8 cellular contexts compared by ENCODE assay signal in genomic region chr19:17391371-17392151, GRCh38. TPM values are rescaled to one million over a fixed set of nuclear protein-coding genes. Genes with fewer than 3 reads are reported as not detected.
A peak's percentile ranks its signal among the peaks of the same experiment; 100 is the strongest.
DNase-seq lines count a peak whose midpoint lies in the region; ATAC-seq and TF ChIP-seq lines count a peak whose summit lies in the region.

No MANE protein-coding gene starts in this region.

- H3K4me1 ChIP-seq in GM23248 (ENCODE audit: insufficient read depth) (no peaks in the 10 kb centered on the region), smooth muscle cell (ENCODE audit: low read depth) (peaks cover 7% of the 10 kb centered on the region)

- H3K9me3 ChIP-seq in GM23248 (ENCODE audit: low read depth) (no peaks in the 10 kb centered on the region), smooth muscle cell (replicated peaks; ENCODE audit: low read depth) (no peaks in the 10 kb centered on the region)

- in situ Hi-C loops in GM23248 (cut with MboI): no loop called here

- no peaks in the 10 kb centered on the region; the same call in 1 of the 2 replicates for H3K27me3 ChIP-seq in GM23248 (replicated peaks; ENCODE audit: insufficient read depth)
- no peaks in the 10 kb centered on the region for H3K27me3 ChIP-seq in smooth muscle cell (ENCODE audit: low read depth)

- no peaks in the 10 kb centered on the region for H3K36me3 ChIP-seq in GM23248 (ENCODE audit: low read depth)
- no peaks in the 10 kb centered on the region for H3K36me3 ChIP-seq in smooth muscle cell (ENCODE audit: low read depth)

- no peak overlapping the region for H3K27ac ChIP-seq in GM23248
- no peak overlapping the region for H3K27ac ChIP-seq in smooth muscle cell (ENCODE audit: low read depth)

- H3K79me2 ChIP-seq in GM23248 (ENCODE audit: insufficient read depth) (no peaks in the 10 kb centered on the region), smooth muscle cell (ENCODE audit: low read depth) (no peaks in the 10 kb centered on the region)

- ATAC-seq in HG03139 (IDR thresholded peaks at IDR 0.05; ENCODE audit: unreplicated experiment): no peak

- H3K9ac ChIP-seq in GM23248 (0 out of 2 replicates have a peak overlapping the region, but pooled peaks have one; percentile 27), smooth muscle cell (ENCODE audit: low read depth) (no peak overlapping the region)

- H3K9me2 ChIP-seq in GM23248 (ENCODE audit: insufficient read depth): no peaks in the 10 kb centered on the region

- DNase-seq in AG09309 (ENCODE audit: low read depth) (no peak), GM23248 (no peak), SKM-1 (lab: John Stamatoyannopoulos, UW; ENCODE audit: unreplicated experiment) (peak; percentile 24), germinal center (ENCODE audit: low spot score) (peak; percentile 30), smooth muscle cell (lab: John Stamatoyannopoulos, UW; ENCODE audit: unreplicated experiment) (no peak), AG20443 (ENCODE audit: low spot score) (no peak)
- DNase-seq in activated effector memory CD4-positive, alpha-beta T cell treated with Interleukin-2 at 50 U/mL for 16 hours: no peak

- peak overlapping the region; percentile 96 for H2AFZ ChIP-seq in GM23248
- peak overlapping the region; percentile 95 for H2AFZ ChIP-seq in smooth muscle cell (ENCODE audit: low read depth)

- WGBS in GM23248 (ENCODE audit: low coverage in 1 of 2, low lambda C conversion rate in 2 of 2, missing lambda C conversion rate in 2 of 2), 2 experiments: 13 to 20% methylated on average over 20 to 26 of the region's 26 CpGs
- WGBS in smooth muscle cell (ENCODE audit: low lambda C conversion rate): 21% methylated on average over 26 of the region's 26 CpGs

- H3K4me3 ChIP-seq in AG09309 (ENCODE audit: control insufficient read depth, low read depth, low read length) (peak overlapping the region; percentile 29), GM23248 (peak overlapping the region; percentile 81), smooth muscle cell (peak overlapping the region; percentile 60)

- H4K20me1 ChIP-seq in GM23248 (ENCODE audit: insufficient read depth) (no peaks in the 10 kb centered on the region), smooth muscle cell (ENCODE audit: low read depth) (no peaks in the 10 kb centered on the region)

- H3K4me2 ChIP-seq in GM23248 (ENCODE audit: unreplicated experiment): peak overlapping the region; percentile 81
- peak overlapping the region; percentile 94 for H3K4me2 ChIP-seq in smooth muscle cell

- TF ChIP-seq CTCF in AG09309 (IDR thresholded peaks at IDR 0.05; ENCODE audit: control insufficient read depth, insufficient read depth, low read depth, low read length, missing control alignments) (no peak), smooth muscle cell (IDR thresholded peaks at IDR 0.05; ENCODE audit: borderline replicate concordance, insufficient read depth, poor library complexity, severe bottlenecking) (no peak)

- H3F3A ChIP-seq in GM23248 (ENCODE audit: insufficient read depth): peaks cover 8% of the 10 kb centered on the region; the same call in 1 of the 2 replicates
- H3F3A ChIP-seq in smooth muscle cell (ENCODE audit: low read depth): no peaks in the 10 kb centered on the region

RNA-seq across cellular contexts. Expression of gene CCDC194, which starts 2.4 kb away (rescaled TPM):
- not detected in 2 replicates for total RNA-seq in GM23248 (2014; rRNA removed; shearing (Covaris generic))
- polyA plus RNA-seq in GM23248 (2016; fragmentation: Nextera tagmentation; extraction: Ambion mirVana): not detected in 2 replicates
- total RNA-seq in smooth muscle cell: not detected in 2 replicates
- not detected in 2 replicates for polyA plus RNA-seq in smooth muscle cell

RNA-seq across cellular contexts. Expression of gene BST2, which starts 13.9 kb away (rescaled TPM):
- total RNA-seq in GM23248 (2014; rRNA removed; shearing (Covaris generic)): not detected in 2 replicates
- 0.75 and 0.79 TPM in 2 replicates for polyA plus RNA-seq in GM23248 (2016; fragmentation: Nextera tagmentation; extraction: Ambion mirVana)
- 3.7 and 5.2 TPM in 2 replicates for total RNA-seq in smooth muscle cell
- 14.4 and 22.4 TPM in 2 replicates for polyA plus RNA-seq in smooth muscle cell

RNA-seq across cellular contexts. Expression of gene PLVAP, which starts 14.4 kb away (rescaled TPM):
- total RNA-seq in GM23248 (2014; rRNA removed; shearing (Covaris generic)): not detected in 2 replicates
- polyA plus RNA-seq in GM23248 (2016; fragmentation: Nextera tagmentation; extraction: Ambion mirVana) (not detected in 2 replicates), smooth muscle cell (not detected in 2 replicates)
- total RNA-seq in smooth muscle cell: 0.31 TPM in 1 of 2 replicates, not detected in the other

RNA-seq across cellular contexts. Expression of gene MVB12A, which starts 28.3 kb away (rescaled TPM):
- 68.3 and 73.9 TPM in 2 replicates for total RNA-seq in GM23248 (2014; rRNA removed; shearing (Covaris generic))
- polyA plus RNA-seq in GM23248 (2016; fragmentation: Nextera tagmentation; extraction: Ambion mirVana) (49.6 and 55.3 TPM in 2 replicates), smooth muscle cell (89.6 and 98.1 TPM in 2 replicates)
- 46.6 and 68.1 TPM in 2 replicates for total RNA-seq in smooth muscle cell

RNA-seq across cellular contexts. Expression of gene GTPBP3, which starts 54.2 kb away (rescaled TPM):
- 11.4 and 14.8 TPM in 2 replicates for total RNA-seq in GM23248 (2014; rRNA removed; shearing (Covaris generic))
- 7.6 and 7.9 TPM in 2 replicates for polyA plus RNA-seq in GM23248 (2016; fragmentation: Nextera tagmentation; extraction: Ambion mirVana)
- total RNA-seq in smooth muscle cell: 11.7 and 16.5 TPM in 2 replicates
- 19.6 and 23.3 TPM in 2 replicates for polyA plus RNA-seq in smooth muscle cell

Comparison
In these comparisons a context has a peak if more than half of its experiments do, and no peak if none do; other contexts are left out.
1. DNase-seq: peak in SKM-1 (single experiment) and germinal center (single experiment); none in AG09309 (single experiment), GM23248 (single experiment), smooth muscle cell (single experiment), AG20443 (single experiment) and activated effector memory CD4-positive, alpha-beta T cell treated with Interleukin-2 at 50 U/mL for 16 hours (single experiment).
2. H3K4me3 ChIP-seq: peak in every context shown above with its lines; median percentile 81 in GM23248; 60 in smooth muscle cell; 29 in AG09309.